In genomic region chr2:64768426-64769033, GRCh38 we compare ENCODE assay signal across 8 cellular contexts.
DNase-seq lines count a peak whose midpoint lies in the region; ATAC-seq and TF ChIP-seq lines count a peak whose summit lies in the region.

No MANE protein-coding gene starts in this region.

- no peaks in the 10 kb centered on the region for H3K27me3 Mint-ChIP-seq in CD8-positive, alpha-beta T cell (ENCODE audit: low read depth)
- peaks cover 0 to 15% (median 0%) of the 10 kb centered on the region in 5 donors for H3K27me3 Mint-ChIP-seq in naive thymus-derived CD4-positive, alpha-beta T cell

- CTCF ChIA-PET in CD8-positive, alpha-beta T cell (lab: Charles Lee), result interaction anchor here (1.2 to 2.1 kb wide), 6 partner anchors 17 to 164 kb away, joined by 5 to 13 read pairs (median 6); no protein-coding TSS in a partner anchor
- CTCF ChIA-PET in naive thymus-derived CD4-positive, alpha-beta T cell (lab: Charles Lee), result interaction anchor here (0.8 to 1.8 kb wide), 4 partner anchors 19 to 122 kb away, joined by 3 to 15 read pairs (median 6); no protein-coding TSS in a partner anchor

- peaks cover 11% of the 10 kb centered on the region for H3K4me1 ChIP-seq in CD8-positive, alpha-beta T cell (ENCODE audit: insufficient read depth, low read length)
- H3K4me1 ChIP-seq in naive thymus-derived CD4-positive, alpha-beta T cell (ENCODE audit: control insufficient read depth in 2 of 2, insufficient read depth in 2 of 2, low read length in 2 of 2), result peaks cover 3 to 12% of the 10 kb centered on the region in 2 donors

- POLR2A ChIA-PET in CD8-positive, alpha-beta T cell (lab: Charles Lee), result interaction anchor here (1.0 to 2.3 kb wide), 6 partner anchors 17 to 124 kb away, joined by 4 to 30 read pairs (median 11); partner anchors contain the start of gene SERTAD2
- POLR2A ChIA-PET in naive thymus-derived CD4-positive, alpha-beta T cell (lab: Charles Lee), result interaction anchor here (1.1 to 2.8 kb wide), 7 partner anchors 18 to 441 kb away, joined by 3 to 37 read pairs (median 5); partner anchors contain the start of gene SERTAD2

- H3K9me3 Mint-ChIP-seq in CD8-positive, alpha-beta T cell, result no peaks in the 10 kb centered on the region
- no peaks in the 10 kb centered on the region for H3K9me3 Mint-ChIP-seq in naive thymus-derived CD4-positive, alpha-beta T cell

- peaks cover 16% of the 10 kb centered on the region for H3K4me1 Mint-ChIP-seq in CD8-positive, alpha-beta T cell (ENCODE audit: low read depth)
- H3K4me1 Mint-ChIP-seq in naive thymus-derived CD4-positive, alpha-beta T cell, result peaks cover 8 to 35% (median 20%) of the 10 kb centered on the region in 7 donors

- peak overlapping the region; percentile 75 for H3K27ac Mint-ChIP-seq in CD8-positive, alpha-beta T cell
- H3K27ac Mint-ChIP-seq in naive thymus-derived CD4-positive, alpha-beta T cell, result peak overlapping the region in 8 of 9 donors; percentile 67 to 95 (median 85)

- no peaks in the 10 kb centered on the region for H3K9me3 ChIP-seq in CD8-positive, alpha-beta T cell (ENCODE audit: low read length)
- H3K9me3 ChIP-seq in naive thymus-derived CD4-positive, alpha-beta T cell (ENCODE audit: control insufficient read depth in 2 of 3, low read length in 3 of 3), result no peaks in the 10 kb centered on the region

- peak overlapping the region; percentile 68 for H3K4me3 ChIP-seq in CD8-positive, alpha-beta T cell (ENCODE audit: low read depth, low read length)
- peak overlapping the region; percentile 69 for H3K4me3 ChIP-seq in choroid plexus epithelial cell (ENCODE audit: low read depth, low read length)
- H3K4me3 ChIP-seq in naive thymus-derived CD4-positive, alpha-beta T cell (ENCODE audit: low read length), result peak overlapping the region; percentile 80

- peak overlapping the region; percentile 92 for H3K4me3 Mint-ChIP-seq in CD8-positive, alpha-beta T cell
- peak overlapping the region; percentile 87 to 99 (median 94) for H3K4me3 Mint-ChIP-seq in naive thymus-derived CD4-positive, alpha-beta T cell

- DNase-seq in CD8-positive, alpha-beta T cell, result no peak
- peak; percentile 31 for DNase-seq in MV-4-11 (lab: John Stamatoyannopoulos, UW)
- DNase-seq in choroid plexus epithelial cell (ENCODE audit: low read depth), result no peak
- no peak for DNase-seq in naive thymus-derived CD4-positive, alpha-beta T cell
- DNase-seq in UCSD-AML1 (lab: John Stamatoyannopoulos, UW; ENCODE audit: unreplicated experiment), result no peak
- no peak for DNase-seq in head of caudate nucleus
- DNase-seq in stimulated activated CD4-positive, alpha-beta T cell treated with anti-CD3 and anti-CD28 coated beads, Interleukin-2, amount 100 ng/mL, for 48 hours, result no peak

- ATAC-seq in CD8-positive, alpha-beta T cell, result no peak
- no peak for ATAC-seq in naive thymus-derived CD4-positive, alpha-beta T cell
- ATAC-seq in HG03159 (IDR thresholded peaks at IDR 0.05; ENCODE audit: unreplicated experiment), result no peak

- H3K36me3 Mint-ChIP-seq in CD8-positive, alpha-beta T cell, result peaks cover 4% of the 10 kb centered on the region
- peaks cover 0 to 5% (median 0%) of the 10 kb centered on the region in 5 donors for H3K36me3 Mint-ChIP-seq in naive thymus-derived CD4-positive, alpha-beta T cell

- H3K27me3 ChIP-seq in CD8-positive, alpha-beta T cell (ENCODE audit: insufficient read depth, low read length), result no peaks in the 10 kb centered on the region
- H3K27me3 ChIP-seq in naive thymus-derived CD4-positive, alpha-beta T cell (ENCODE audit: control insufficient read depth in 2 of 2, insufficient read depth in 2 of 2, low read length in 2 of 2), result no peaks in the 10 kb centered on the region

- intact Hi-C loops in CD8-positive, alpha-beta T cell (cut with DNase I, micrococcal nuclease), result loop anchor here (5.0 kb wide), 2 partner anchors 36 to 64 kb away; no protein-coding TSS in a partner anchor
- intact Hi-C loops in naive thymus-derived CD4-positive, alpha-beta T cell (cut with micrococcal nuclease), result loop anchor here (1.0 to 10.0 kb wide), 4 partner anchors 159 to 666 kb away; partner anchors contain the start of genes CEP68 (in 1 of the 2) and SPRED2 (in 1 of the 2)
- intact Hi-C loops in head of caudate nucleus (cut with DNase I), result loop anchor here (1.0 to 10.0 kb wide), 4 partner anchors 17 to 244 kb away; partner anchors contain the start of genes AFTPH and SERTAD2

- H3K27ac ChIP-seq in CD8-positive, alpha-beta T cell (ENCODE audit: low read depth, low read length), result peak overlapping the region; percentile 61
- H3K27ac ChIP-seq in naive thymus-derived CD4-positive, alpha-beta T cell (ENCODE audit: low read depth, low read length), result peak overlapping the region; percentile 73

- no peak for TF ChIP-seq CTCF in CD8-positive, alpha-beta T cell (IDR thresholded peaks at IDR 0.05)
- TF ChIP-seq CTCF in choroid plexus epithelial cell (conservative IDR thresholded peaks at IDR 0.05; ENCODE audit: low read depth, low read length), result no peak

- H3K36me3 ChIP-seq in CD8-positive, alpha-beta T cell (ENCODE audit: insufficient read depth, low read length), result no peaks in the 10 kb centered on the region
- H3K36me3 ChIP-seq in naive thymus-derived CD4-positive, alpha-beta T cell (ENCODE audit: control insufficient read depth in 2 of 3, insufficient read depth in 3 of 3, low read length in 3 of 3), result no peaks in the 10 kb centered on the region
